1 cellular context compared by ENCODE assay signal in the genomic region with DNA sequence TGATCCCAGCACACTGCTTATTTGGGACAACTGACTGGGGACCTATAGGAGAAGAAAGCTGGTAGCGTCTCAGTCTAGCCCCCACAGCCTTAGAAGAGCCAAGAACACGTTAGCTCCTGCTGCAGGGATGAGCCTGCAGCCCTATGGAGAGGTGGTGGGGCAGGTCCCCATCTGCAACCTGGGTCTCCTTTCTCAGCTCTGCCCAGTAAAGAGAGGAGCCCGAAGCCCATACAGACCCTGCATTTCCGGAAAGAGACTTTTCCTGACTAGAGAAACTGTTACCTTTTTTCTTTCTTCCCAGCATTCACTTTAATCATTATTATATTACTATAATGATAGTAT.
TF ChIP-seq lines count a peak whose summit lies in the region.

No MANE protein-coding gene starts in this region.

TF ChIP-seq in HEK293, 187 proteins besides CTCF, POLR2A, EP300 and RAD21 (continued from another document):
- TF ChIP-seq ZIC2 (tag by site-specific recombination; IDR thresholded peaks at IDR 0.05) (no peak), OVOL3 (tag by site-specific recombination; IDR thresholded peaks at IDR 0.05) (0 out of 2 replicates have a peak, but pooled peaks have one; percentile 3), ZNF548 (tag by site-specific recombination; IDR thresholded peaks at IDR 0.05) (no peak), HOXA7 (CRISPR knock-in tag; IDR thresholded peaks at IDR 0.05; ENCODE audit: borderline replicate concordance) (no peak), SALL2 (tag by site-specific recombination; IDR thresholded peaks at IDR 0.05; ENCODE audit: borderline replicate concordance) (no peak), HOXC10 (CRISPR knock-in tag; IDR thresholded peaks at IDR 0.05) (no peak), ZNF223 (tag by site-specific recombination; IDR thresholded peaks at IDR 0.05) (peak; percentile 82)
